In genomic region chr1:202122639-202123335, GRCh38 we compare ENCODE assay signal across 8 cellular contexts. TPM values are rescaled to one million over a fixed set of nuclear protein-coding genes. Genes with fewer than 3 reads are reported as not detected.
DNase-seq lines count a peak whose midpoint lies in the region; ATAC-seq and TF ChIP-seq lines count a peak whose summit lies in the region.

TSS of gene GPR37L1 (plus strand) at chr1:202122917. CDS start at chr1:202122964, 47 bp downstream.

- H3K36me3 Mint-ChIP-seq in nephron progenitor cell (ENCODE audit: low read depth): no peaks in the 10 kb centered on the region
- no peaks in the 10 kb centered on the region for H3K36me3 Mint-ChIP-seq in CD14-positive monocyte

- DNase-seq in BE2C: peak; percentile 80
- no peak for DNase-seq in NT2/D1 (ENCODE audit: low read depth, low spot score)
- DNase-seq in esophagus muscularis mucosa (ENCODE audit: extremely low spot score): no peak
- DNase-seq in nephron progenitor cell: peak; percentile 75
- no peak for DNase-seq in CD14-positive monocyte (ENCODE audit: low spot score)
- no peak for DNase-seq in stimulated activated naive CD8-positive, alpha-beta T cell treated with anti-CD3 and anti-CD28 coated beads, Interleukin-15, amount 100 ng/mL, for 72 hours
- DNase-seq in AML-193 (lab: John Stamatoyannopoulos, UW): no peak

- TF ChIP-seq CTCF in BE2C (IDR thresholded peaks at IDR 0.05; ENCODE audit: low read depth, low read length): peak; percentile 56
- peak; percentile 54 to 61 (median 58) for TF ChIP-seq CTCF in esophagus muscularis mucosa (IDR thresholded peaks at IDR 0.05)
- peak; percentile 59 for TF ChIP-seq CTCF in nephron progenitor cell (IDR thresholded peaks at IDR 0.05)
- no peak for TF ChIP-seq CTCF in CD14-positive monocyte (IDR thresholded peaks at IDR 0.05)

- intact Hi-C loops in esophagus muscularis mucosa (cut with DNase I): no loop called here
- intact Hi-C loops in CD14-positive monocyte (cut with micrococcal nuclease): loop anchor here in 1 of 2 donors (10.0 kb wide), 1 partner anchor 118 kb away; no protein-coding TSS in a partner anchor

- no peaks in the 10 kb centered on the region for H3K4me1 Mint-ChIP-seq in nephron progenitor cell
- peaks cover 14% of the 10 kb centered on the region for H3K4me1 Mint-ChIP-seq in CD14-positive monocyte
- H3K4me1 Mint-ChIP-seq in stimulated activated naive CD8-positive, alpha-beta T cell treated with anti-CD3 and anti-CD28 coated beads, Interleukin-15, amount 100 ng/mL, for 72 hours: no peaks in the 10 kb centered on the region

- H3K36me3 ChIP-seq in BE2C (no peaks in the 10 kb centered on the region), NT2/D1 (ENCODE audit: insufficient read depth, insufficient read length, low read length) (no peaks in the 10 kb centered on the region), esophagus muscularis mucosa (no peaks in the 10 kb centered on the region)

- no peaks in the 10 kb centered on the region for H3K27me3 ChIP-seq in BE2C
- no peaks in the 10 kb centered on the region for H3K27me3 ChIP-seq in NT2/D1 (ENCODE audit: insufficient read depth, insufficient read length)
- H3K27me3 ChIP-seq in esophagus muscularis mucosa: no peaks in the 10 kb centered on the region

- H3K9ac ChIP-seq in NT2/D1 (ENCODE audit: insufficient read length, low read depth): peak within 1 kb of the TSS; percentile 36

- TF ChIP-seq POLR2A in esophagus muscularis mucosa (IDR thresholded peaks at IDR 0.05; ENCODE audit: low read depth): no peak

- H3K9me3 Mint-ChIP-seq in nephron progenitor cell (no peaks in the 10 kb centered on the region), CD14-positive monocyte (peaks cover 0 to 2% (median 0%) of the 10 kb centered on the region in 7 donors)
- no peaks in the 10 kb centered on the region for H3K9me3 Mint-ChIP-seq in stimulated activated naive CD8-positive, alpha-beta T cell treated with anti-CD3 and anti-CD28 coated beads, Interleukin-15, amount 100 ng/mL, for 72 hours

- peaks cover 18% of the 10 kb centered on the region for H3K27me3 Mint-ChIP-seq in nephron progenitor cell (ENCODE audit: low read depth, poor library complexity)
- H3K27me3 Mint-ChIP-seq in CD14-positive monocyte (ENCODE audit: low read depth in 3 of 3): peaks cover 3 to 7% (median 5%) of the 10 kb centered on the region in 3 donors
- peaks cover 25% of the 10 kb centered on the region for H3K27me3 Mint-ChIP-seq in stimulated activated naive CD8-positive, alpha-beta T cell treated with anti-CD3 and anti-CD28 coated beads, Interleukin-15, amount 100 ng/mL, for 72 hours

- no peak within 1 kb of the TSS for H3K27ac Mint-ChIP-seq in nephron progenitor cell
- no peak within 1 kb of the TSS for H3K27ac Mint-ChIP-seq in CD14-positive monocyte
- peak within 1 kb of the TSS in 1 of 2 donors; percentile 67 for H3K27ac Mint-ChIP-seq in stimulated activated naive CD8-positive, alpha-beta T cell treated with anti-CD3 and anti-CD28 coated beads, Interleukin-15, amount 100 ng/mL, for 72 hours

- TF ChIP-seq EP300 in esophagus muscularis mucosa (IDR thresholded peaks at IDR 0.05): no peak

- no peak within 1 kb of the TSS for H3K4me3 Mint-ChIP-seq in nephron progenitor cell
- H3K4me3 Mint-ChIP-seq in CD14-positive monocyte: no peak within 1 kb of the TSS
- no peak within 1 kb of the TSS for H3K4me3 Mint-ChIP-seq in stimulated activated naive CD8-positive, alpha-beta T cell treated with anti-CD3 and anti-CD28 coated beads, Interleukin-15, amount 100 ng/mL, for 72 hours

- no peak within 1 kb of the TSS for H3K4me3 ChIP-seq in BE2C (ENCODE audit: low read depth, low read length)
- H3K4me3 ChIP-seq in NT2/D1 (ENCODE audit: insufficient read length, low read depth): no peak within 1 kb of the TSS
- peak within 1 kb of the TSS in 1 of 4 donors; percentile 14 for H3K4me3 ChIP-seq in esophagus muscularis mucosa

- H3K4me1 ChIP-seq in BE2C (no peaks in the 10 kb centered on the region; the same call in 1 of the 2 replicates), NT2/D1 (ENCODE audit: insufficient read depth, insufficient read length) (peaks cover 8% of the 10 kb centered on the region), esophagus muscularis mucosa (peaks cover 5 to 13% (median 11%) of the 10 kb centered on the region in 4 donors)

- peak within 1 kb of the TSS in 1 of 4 donors; percentile 10 for H3K27ac ChIP-seq in esophagus muscularis mucosa (replicated peaks in 1 of 4)

- H3K9me3 ChIP-seq in BE2C: no peaks in the 10 kb centered on the region
- no peaks in the 10 kb centered on the region for H3K9me3 ChIP-seq in NT2/D1 (ENCODE audit: insufficient read depth, low read length)
- no peaks in the 10 kb centered on the region for H3K9me3 ChIP-seq in esophagus muscularis mucosa

- ATAC-seq in GM21619 (IDR thresholded peaks at IDR 0.05; ENCODE audit: unreplicated experiment): no peak
- ATAC-seq in stimulated activated naive CD8-positive, alpha-beta T cell treated with anti-CD3 and anti-CD28 coated beads, Interleukin-15, amount 100 ng/mL, for 72 hours: no peak

- WGBS in esophagus muscularis mucosa: 10% methylated on average over 8 of the region's 19 CpGs

RNA-seq across cellular contexts. Expression of gene GPR37L1, which starts in this region (rescaled TPM):
- 0.25 TPM for polyA plus RNA-seq in BE2C (2012; ENCODE audit: insufficient read depth, insufficient read length, low read depth)
- total RNA-seq in esophagus muscularis mucosa: under 1 TPM in 3 of 4 donors, not detected in 1; 0.17 to 0.69 (median 0.58) TPM
- polyA plus RNA-seq in CD14-positive monocyte: under 1 TPM; 0.06 to 0.13 TPM

Comparison
In these comparisons a context has a peak if more than half of its experiments do, and no peak if none do; other contexts are left out.
1. DNase-seq: peak in BE2C (single experiment) and nephron progenitor cell (single experiment); none in NT2/D1 (single experiment), esophagus muscularis mucosa (single experiment), CD14-positive monocyte (single experiment), stimulated activated naive CD8-positive, alpha-beta T cell treated with anti-CD3 and anti-CD28 coated beads, Interleukin-15, amount 100 ng/mL, for 72 hours (0 of 2) and AML-193 (0 of 2).